ENCODE assay signal across 1 cellular context in genomic region chr9:130837644-130838043, GRCh38.
TF ChIP-seq lines count a peak whose summit lies in the region.

No MANE protein-coding gene starts in this region.

TF ChIP-seq in IMR-90, 13 proteins besides CTCF, POLR2A, EP300 and RAD21:
- TF ChIP-seq CHD1 (IDR thresholded peaks at IDR 0.05; ENCODE audit: low read depth, low read length) = no peak
- no peak for TF ChIP-seq NFE2L2 (IDR thresholded peaks at IDR 0.05; ENCODE audit: low read depth, low read length)
- no peak for TF ChIP-seq FOS (IDR thresholded peaks at IDR 0.05; ENCODE audit: low read depth, low read length)
- TF ChIP-seq ELK1 (IDR thresholded peaks at IDR 0.05; ENCODE audit: borderline replicate concordance, low read depth, low read length) = no peak
- TF ChIP-seq MAFK (IDR thresholded peaks at IDR 0.05; ENCODE audit: low read depth, low read length) = no peak
